13 cellular contexts compared by ENCODE assay signal in the genomic region with DNA sequence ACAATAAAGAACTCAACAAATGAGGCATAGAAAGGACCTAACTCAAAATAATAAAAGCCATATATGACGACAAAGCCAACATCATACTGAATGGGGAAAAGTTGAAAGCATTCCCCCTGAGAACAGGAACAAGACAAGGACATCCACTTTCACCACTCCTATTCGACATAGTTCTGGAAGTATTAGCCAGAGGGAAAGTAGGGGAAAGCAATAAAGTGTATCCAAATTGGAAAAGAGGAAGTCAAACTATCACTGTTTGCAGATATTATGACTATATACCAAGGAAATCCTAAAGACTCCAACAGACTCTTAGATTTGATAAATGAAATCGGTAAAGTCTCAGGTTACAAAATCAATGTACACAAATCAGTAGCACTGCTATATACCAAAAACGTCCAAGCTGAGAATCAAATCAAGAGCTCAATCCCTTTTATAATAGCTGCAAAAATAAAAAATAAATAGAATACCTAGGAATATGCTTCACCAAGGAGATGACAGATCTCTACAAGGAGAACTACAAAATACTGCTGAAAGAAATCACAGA.
"Had no signal": no experiment of that assay in that cellular context is flagged by ENCODE, and none has a peak within 500 bp of the region (broad histone marks: within the 10 kb centered on the region; RNA-seq: fewer than 3 reads in every experiment).

No MANE protein-coding gene starts in this region.

- H3K27ac Mint-ChIP-seq: memory B cell, neural progenitor cell, progenitor cell of endocrine pancreas, WTC11 had no signal

- H3K4me2 ChIP-seq: neural progenitor cell had no signal

- H2AFZ ChIP-seq: neural progenitor cell had no signal

- H3K9me3 Mint-ChIP-seq: activated T-cell treated with anti-CD3 and anti-CD28 coated beads, Interleukin-2, amount 50 U/mL, for 4 hours; memory B cell; neural progenitor cell; WTC11 had no signal

- H3K4me3 Mint-ChIP-seq: activated CD4-positive, alpha-beta T cell treated with anti-CD3 and anti-CD28 coated beads, Interleukin-2, amount 10 ng/mL, durations not matched to agents 24 days and 14 days; activated T-cell treated with anti-CD3 and anti-CD28 coated beads, Interleukin-2, amount 50 U/mL, for 4 hours; memory B cell; neural progenitor cell; WTC11 had no signal

- DNase-seq: activated CD4-positive, alpha-beta T cell treated with anti-CD3 and anti-CD28 coated beads, Interleukin-2, amount 10 ng/mL, durations not matched to agents 24 days and 14 days; activated CD8-positive, alpha-beta memory T cell treated with anti-CD3 and anti-CD28 coated beads, Interleukin-2, amount 50 U/mL, for 4 hours; activated effector memory CD4-positive, alpha-beta T cell treated with Interleukin-2 at 50 U/mL for 16 hours; activated naive CD4-positive, alpha-beta T cell treated with anti-CD3 and anti-CD28 coated beads, Interleukin-2, amount 50 U/mL, for 16 hours; activated T-cell treated with anti-CD3 and anti-CD28 coated beads, Interleukin-2, amount 50 U/mL, for 4 hours; effector CD8-positive, alpha-beta T cell; left ventricle myocardium superior; stimulated activated CD8-positive, alpha-beta memory T cell treated with anti-CD3 and anti-CD28 coated beads, Interleukin-4, amount 100 ng/mL, for 48 hours; stimulated activated naive CD4-positive, alpha-beta T cell had no signal

- H3K27ac ChIP-seq: neural progenitor cell had no signal

- H3K4me1 ChIP-seq: neural progenitor cell had no signal

- H3K27me3 Mint-ChIP-seq: activated CD4-positive, alpha-beta T cell treated with anti-CD3 and anti-CD28 coated beads, Interleukin-2, amount 10 ng/mL, durations not matched to agents 24 days and 14 days; memory B cell; progenitor cell of endocrine pancreas had no signal

- H3K36me3 ChIP-seq: neural progenitor cell had no signal

- H3K27me3 ChIP-seq: neural progenitor cell had no signal

- H3K9ac ChIP-seq: neural progenitor cell had no signal

- ATAC-seq: activated T-cell treated with anti-CD3 and anti-CD28 coated beads, Interleukin-2, amount 50 U/mL, for 4 hours; left ventricle myocardium superior; WTC11 had no signal

- H3K36me3 Mint-ChIP-seq: WTC11 had no signal

- H3K4me3 ChIP-seq: neural progenitor cell had no signal
